Comparison of ENCODE assay signal across 19 cellular contexts in genomic region chr16:11635127-11635652, GRCh38. TPM values are rescaled to one million over a fixed set of nuclear protein-coding genes. Genes with fewer than 3 reads are reported as not detected.
DNase-seq lines count a peak whose midpoint lies in the region; ATAC-seq and TF ChIP-seq lines count a peak whose summit lies in the region.
"Had no signal": no experiment of that assay in that cellular context is flagged by ENCODE, and none has a peak within 500 bp of the region (broad histone marks: within the 10 kb centered on the region; RNA-seq: fewer than 3 reads in every experiment).

No MANE protein-coding gene starts in this region.

- H3K79me2 ChIP-seq in H9 (ENCODE audit: insufficient read depth, low read length): no peaks in the 10 kb centered on the region

- WGBS in H9 (ENCODE audit: extremely low coverage, insufficient read length, low lambda C conversion rate): no CpG with 5 or more reads among the region's 10 CpGs
- 78 to 80% methylated on average over 1 to 10 of the region's 10 CpGs for WGBS in transverse colon (ENCODE audit: low coverage in 1 of 2), 2 donors

- TF ChIP-seq POLR2A in transverse colon (IDR thresholded peaks at IDR 0.05): peak; percentile 48

- H3K27ac ChIP-seq in H9 (ENCODE audit: insufficient read length, low read depth, low read length) (no peak overlapping the region), colonic mucosa (peak overlapping the region; percentile 64), mucosa of rectum (ENCODE audit: low read depth in 2 of 2, low read length in 2 of 2) (peak overlapping the region; percentile 77 to 89), transverse colon (peak overlapping the region; percentile 59 to 83 (median 80))
- H3K27ac ChIP-seq: HL-60, SK-N-MC had no signal

- no peak overlapping the region for H4K5ac ChIP-seq in H9 (ENCODE audit: insufficient read length, low read depth, low read length)

- H3K9me3 ChIP-seq in H9 (ENCODE audit: control insufficient read depth, low read depth, low read length): no peaks in the 10 kb centered on the region
- no peaks in the 10 kb centered on the region for H3K9me3 ChIP-seq in colonic mucosa
- H3K9me3 ChIP-seq in mucosa of rectum (ENCODE audit: control insufficient read depth in 2 of 2, low read length in 2 of 2): no peaks in the 10 kb centered on the region
- H3K9me3 ChIP-seq in transverse colon: no peaks in the 10 kb centered on the region

- H3K4me3 ChIP-seq in colonic mucosa (no peak overlapping the region), mucosa of rectum (ENCODE audit: low read length in 2 of 2) (peak overlapping the region; percentile 33 to 46), transverse colon (peak overlapping the region in 1 of 4 donors; percentile 28)
- H3K4me3 ChIP-seq: K562, SK-N-MC had no signal

- no peak overlapping the region for H3K4me2 ChIP-seq in H9 (ENCODE audit: insufficient read depth, insufficient read length, low read length)

- in situ Hi-C loops in transverse colon (cut with MboI; ENCODE audit: low pct_ligation_motif_present in 1 of 4, low pct_unique_long_range_greater_than_20kb in 1 of 4, low sequenced_read_pairs in 3 of 4): loop anchor here in 1 of 4 donors (25.0 kb wide), 1 partner anchor 223 kb away; no protein-coding TSS in a partner anchor

- H3K4me1 ChIP-seq in H9 (ENCODE audit: insufficient read depth, low read length) (peaks cover 3% of the 10 kb centered on the region; the same call in 1 of the 2 replicates), colonic mucosa (no peaks in the 10 kb centered on the region), mucosa of rectum (ENCODE audit: control insufficient read depth in 2 of 2, insufficient read depth in 2 of 2, low read length in 2 of 2) (peaks cover 14 to 24% of the 10 kb centered on the region in 2 donors), transverse colon (peaks cover 0 to 39% (median 19%) of the 10 kb centered on the region in 4 donors)

- no peak overlapping the region for H2AFZ ChIP-seq in H9 (ENCODE audit: low read length)

- no peak overlapping the region for H2AK5ac ChIP-seq in H9 (ENCODE audit: insufficient read length, low read length)

- TF ChIP-seq CTCF in H9 (conservative IDR thresholded peaks at IDR 0.05): no peak
- TF ChIP-seq CTCF in colonic mucosa (IDR thresholded peaks at IDR 0.05): no peak
- no peak for TF ChIP-seq CTCF in transverse colon (IDR thresholded peaks at IDR 0.05)

- peak overlapping the region; percentile 74 for H3K18ac ChIP-seq in H9 (ENCODE audit: insufficient read length, low read depth, low read length)

- H3K27me3 ChIP-seq in H9 (ENCODE audit: insufficient read depth, low read length) (no peaks in the 10 kb centered on the region), colonic mucosa (no peaks in the 10 kb centered on the region), mucosa of rectum (ENCODE audit: control insufficient read depth in 2 of 2, insufficient read depth in 2 of 2, low read length in 2 of 2) (no peaks in the 10 kb centered on the region), transverse colon (no peaks in the 10 kb centered on the region)

- no peak overlapping the region for H3K9ac ChIP-seq in H9 (ENCODE audit: extremely low read depth, insufficient read length, low read length)
- H3K9ac ChIP-seq in colonic mucosa (ENCODE audit: low read depth in 2 of 2, low read length in 2 of 2): peak overlapping the region; percentile 61 to 73
- H3K9ac ChIP-seq in mucosa of rectum (ENCODE audit: low read depth in 1 of 2, low read length in 2 of 2): peak overlapping the region in 1 of 2 donors; percentile 68

- no peak overlapping the region for H2BK5ac ChIP-seq in H9 (ENCODE audit: insufficient read length, low read length)

- no peaks in the 10 kb centered on the region for H3K36me3 ChIP-seq in colonic mucosa
- H3K36me3 ChIP-seq in mucosa of rectum (ENCODE audit: control insufficient read depth in 2 of 2, insufficient read depth in 2 of 2, low read length in 2 of 2): no peaks in the 10 kb centered on the region
- no peaks in the 10 kb centered on the region for H3K36me3 ChIP-seq in transverse colon

- no peak overlapping the region for H2BK20ac ChIP-seq in H9 (ENCODE audit: low read depth, low read length, poor library complexity, severe bottlenecking)

- intact Hi-C loops in colonic mucosa (cut with DNase I) (no loop called here), transverse colon (cut with DNase I; ENCODE audit: low total_unique reads) (no loop called here)

- no peak for DNase-seq in H9
- DNase-seq in colonic mucosa: peak; percentile 75
- DNase-seq in transverse colon: peak; percentile 74
- DNase-seq in stimulated activated naive B cell treated with anti-CD40 and anti-IgM and Interleukin-4, amounts not matched to agents 10 μg/mL and 1 μg/mL and 100 μg/mL, for 72 hours: no peak
- no peak for DNase-seq in stimulated activated CD4-positive, alpha-beta T cell treated with anti-CD3 and anti-CD28 coated beads, Interleukin-4, amount 100 ng/mL, for 1 hour
- DNase-seq: CD4-positive, CD25-positive, alpha-beta regulatory T cell; EL; HCEC 1CT; NCI-H1417 treated with DMSO at 0.1 percent for 48 hours; NCI-H2081 treated with DMSO at 0.1 percent for 48 hours; NCI-H510A; NCI-H82 had no signal

- peak overlapping the region; percentile 20 to 57; a peak in 2 of 5 replicates for H3K4me3 Mint-ChIP-seq in H9
- no peak overlapping the region for H3K4me3 Mint-ChIP-seq in stimulated activated naive B cell treated with anti-CD40 and anti-IgM and Interleukin-4, amounts not matched to agents 10 μg/mL and 1 μg/mL and 100 μg/mL, for 72 hours
- H3K4me3 Mint-ChIP-seq: B cell; CD4-positive, CD25-positive, alpha-beta regulatory T cell had no signal

- H2BK12ac ChIP-seq in H9 (ENCODE audit: insufficient read length, low read depth, low read length): no peak overlapping the region

- H3K4ac ChIP-seq in H9 (ENCODE audit: low read depth, low read length): 0 out of 2 replicates have a peak overlapping the region, but pooled peaks have one; percentile 35

- H3T11ph ChIP-seq in H9 (ENCODE audit: low read length): no peak overlapping the region

- no peak overlapping the region for H3K23ac ChIP-seq in H9 (ENCODE audit: insufficient read length, low read depth, low read length)

- H2BK120ac ChIP-seq in H9 (ENCODE audit: low read depth, low read length, poor library complexity, severe bottlenecking): no peak overlapping the region

- H2BK15ac ChIP-seq in H9 (ENCODE audit: low read depth, low read length): no peak overlapping the region

- H3K9me3 Mint-ChIP-seq in H9: no peaks in the 10 kb centered on the region; a peak in 1 of 5 replicates
- no peaks in the 10 kb centered on the region for H3K9me3 Mint-ChIP-seq in stimulated activated naive B cell treated with anti-CD40 and anti-IgM and Interleukin-4, amounts not matched to agents 10 μg/mL and 1 μg/mL and 100 μg/mL, for 72 hours

- no peak for ATAC-seq in stimulated activated naive B cell treated with anti-CD40 and anti-IgM and Interleukin-4, amounts not matched to agents 10 μg/mL and 1 μg/mL and 100 μg/mL, for 72 hours (replicated peaks)
- no peak for ATAC-seq in GM18858 (IDR thresholded peaks at IDR 0.05; ENCODE audit: unreplicated experiment)
- ATAC-seq: K562, Right ventricle myocardium inferior had no signal

- H3K79me1 ChIP-seq in H9 (ENCODE audit: insufficient read depth, low read depth, low read length, poor library complexity, severe bottlenecking): no peaks in the 10 kb centered on the region

- peaks cover 6% of the 10 kb centered on the region for H3K27me3 Mint-ChIP-seq in H9 (ENCODE audit: low read depth)
- peaks cover 7 to 8% of the 10 kb centered on the region in 2 donors for H3K27me3 Mint-ChIP-seq in stimulated activated naive B cell treated with anti-CD40 and anti-IgM and Interleukin-4, amounts not matched to agents 10 μg/mL and 1 μg/mL and 100 μg/mL, for 72 hours
- H3K27me3 Mint-ChIP-seq: B cell; CD4-positive, CD25-positive, alpha-beta regulatory T cell had no signal

- H3K14ac ChIP-seq in H9 (ENCODE audit: insufficient read depth, low read length): no peak overlapping the region

- H3K23me2 ChIP-seq in H9 (ENCODE audit: insufficient read length, low read depth, low read length, poor library complexity, severe bottlenecking): peaks cover 3% of the 10 kb centered on the region

- H4K20me1 ChIP-seq in H9 (ENCODE audit: control insufficient read depth, insufficient read depth, insufficient read length): no peaks in the 10 kb centered on the region

- H3K36me3 Mint-ChIP-seq in H9 (ENCODE audit: insufficient read depth in 1 of 3, low read depth in 3 of 3): no peaks in the 10 kb centered on the region
- no peaks in the 10 kb centered on the region for H3K36me3 Mint-ChIP-seq in stimulated activated naive B cell treated with anti-CD40 and anti-IgM and Interleukin-4, amounts not matched to agents 10 μg/mL and 1 μg/mL and 100 μg/mL, for 72 hours
- H3K36me3 Mint-ChIP-seq: CD4-positive, CD25-positive, alpha-beta regulatory T cell had no signal

- peaks cover 23 to 42% of the 10 kb centered on the region in 2 experiments for H3K4me1 Mint-ChIP-seq in H9
- peaks cover 12 to 13% of the 10 kb centered on the region in 2 donors for H3K4me1 Mint-ChIP-seq in stimulated activated naive B cell treated with anti-CD40 and anti-IgM and Interleukin-4, amounts not matched to agents 10 μg/mL and 1 μg/mL and 100 μg/mL, for 72 hours

- H3K56ac ChIP-seq in H9 (ENCODE audit: insufficient read length, low read depth, low read length): no peak overlapping the region

- H3K27ac Mint-ChIP-seq in H9: peak overlapping the region in 2 of 3 experiments; percentile 98 to 99; a peak in 3 of 7 replicates
- no peak overlapping the region for H3K27ac Mint-ChIP-seq in stimulated activated naive B cell treated with anti-CD40 and anti-IgM and Interleukin-4, amounts not matched to agents 10 μg/mL and 1 μg/mL and 100 μg/mL, for 72 hours
- H3K27ac Mint-ChIP-seq: B cell had no signal

- peak overlapping the region; percentile 4 for H4K91ac ChIP-seq in H9 (ENCODE audit: insufficient read length, low read depth, low read length)

- no peak overlapping the region for H4K8ac ChIP-seq in H9 (replicated peaks; ENCODE audit: insufficient read length, low read depth, low read length)

- no peak for TF ChIP-seq EP300 in transverse colon (IDR thresholded peaks at IDR 0.05; ENCODE audit: low read depth)

RNA-seq across cellular contexts. Expression of gene SNN, which starts 33.1 kb away (rescaled TPM):
- 43.9 and 44.2 TPM in 2 replicates for total RNA-seq in H9 (2021)
- total RNA-seq in colonic mucosa: 1 to 10 TPM; 2.4 to 5.6 TPM
- 10 to 100 TPM in 2 of 4 donors, 1 to 10 TPM in 2; 4.9 to 12.3 (median 8.6) TPM for total RNA-seq in transverse colon

RNA-seq across cellular contexts. Expression of gene LITAF, which starts 48.5 kb away (rescaled TPM):
- 249 and 265 TPM in 2 replicates for total RNA-seq in H9 (2021)
- total RNA-seq in colonic mucosa: 100 to 1,000 TPM; 144 to 211 TPM
- total RNA-seq in transverse colon: 100 to 1,000 TPM in 2 of 4 donors, 10 to 100 TPM in 2; 32.8 to 193 (median 101) TPM

Comparison
In these comparisons a context has a peak if more than half of its experiments do, and no peak if none do; other contexts are left out.
1. DNase-seq: peak in colonic mucosa (single experiment) and transverse colon (single experiment); none in H9 (single experiment), stimulated activated naive B cell treated with anti-CD40 and anti-IgM and Interleukin-4, amounts not matched to agents 10 μg/mL and 1 μg/mL and 100 μg/mL, for 72 hours (single experiment) and stimulated activated CD4-positive, alpha-beta T cell treated with anti-CD3 and anti-CD28 coated beads, Interleukin-4, amount 100 ng/mL, for 1 hour (single experiment).
2. H3K4me3 Mint-ChIP-seq: peak in H9 (2 of 2); none in stimulated activated naive B cell treated with anti-CD40 and anti-IgM and Interleukin-4, amounts not matched to agents 10 μg/mL and 1 μg/mL and 100 μg/mL, for 72 hours (0 of 2).